In genomic region chr1:61163355-61163754, GRCh38 we compare ENCODE assay signal across 21 cellular contexts.
"Had no signal": no experiment of that assay in that cellular context is flagged by ENCODE, and none has a peak within 500 bp of the region (broad histone marks: within the 10 kb centered on the region; RNA-seq: fewer than 3 reads in every experiment).

No MANE protein-coding gene starts in this region.

- H3K27ac ChIP-seq: testis, VCaP had no signal

- H3K27me3 ChIP-seq: sigmoid colon, testis had no signal

- H3K4me1 ChIP-seq: testis had no signal

- H3K4me3 ChIP-seq: mucosa of descending colon, sigmoid colon, testis had no signal

- H3K36me3 ChIP-seq: sigmoid colon had no signal

- H3K9me3 ChIP-seq: mucosa of descending colon, sigmoid colon, testis had no signal

- ATAC-seq: activated CD4-positive, CD25-positive, alpha-beta regulatory T cell treated with anti-CD3 and anti-CD28 coated beads, Interleukin-2, amount 50 U/mL, for 24 hours; activated CD8-positive, alpha-beta memory T cell treated with anti-CD3 and anti-CD28 coated beads, Interleukin-2, amount 10 ng/mL, durations not matched to agents 7 days and 5 days; activated CD8-positive, alpha-beta T cell treated with anti-CD3 and anti-CD28 coated beads for 36 hours; mucosa of descending colon; stimulated activated naive B cell treated with anti-CD40 and anti-IgM and Interleukin-4, amounts not matched to agents 10 μg/mL and 1 μg/mL and 100 μg/mL, for 72 hours; T-cell had no signal

- DNase-seq: activated CD4-positive, alpha-beta T cell treated with anti-CD3 and anti-CD28 coated beads, Interleukin-2, amount 10 ng/mL, durations not matched to agents 24 days and 14 days; activated CD8-positive, alpha-beta memory T cell treated with anti-CD3 and anti-CD28 coated beads, Interleukin-2, amount 10 ng/mL, durations not matched to agents 7 days and 5 days; activated CD8-positive, alpha-beta T cell treated with anti-CD3 and anti-CD28 coated beads for 36 hours; activated effector memory CD4-positive, alpha-beta T cell treated with anti-CD3 and anti-CD28 coated beads, Interleukin-2, amount 50 U/mL, for 16 hours; activated naive CD4-positive, alpha-beta T cell treated with anti-CD3 and anti-CD28 coated beads, Interleukin-2, amount 10 ng/mL, durations not matched to agents 7 days and 5 days; activated T-cell treated with anti-CD3 and anti-CD28 coated beads for 4 hours; amygdala; effector memory CD4-positive, alpha-beta T cell; foreskin melanocyte; left cardiac atrium; mucosa of descending colon; occipital lobe; posterior cingulate gyrus; sigmoid colon; stimulated activated CD4-positive, alpha-beta T cell treated with anti-CD3 and anti-CD28 coated beads, Interleukin-2, amount 100 ng/mL, for 48 hours; stimulated activated CD8-positive, alpha-beta memory T cell treated with anti-CD3 and anti-CD28 coated beads, Interleukin-4, amount 100 ng/mL, for 48 hours; stimulated activated naive B cell treated with anti-CD40 and anti-IgM and Interleukin-4, amounts not matched to agents 10 μg/mL and 1 μg/mL and 100 μg/mL, for 72 hours; T-cell; testis had no signal
